In genomic region chr17:81918762-81919545, GRCh38 we compare ENCODE assay signal across 8 cellular contexts. TPM values are rescaled to one million over a fixed set of nuclear protein-coding genes. Genes with fewer than 3 reads are reported as not detected.
DNase-seq lines count a peak whose midpoint lies in the region; ATAC-seq and TF ChIP-seq lines count a peak whose summit lies in the region.

No MANE protein-coding gene starts in this region.

- H3K9me3 Mint-ChIP-seq in activated CD8-positive, alpha-beta memory T cell treated with anti-CD3 and anti-CD28 coated beads, Interleukin-2, amount 10 ng/mL, durations not matched to agents 7 days and 5 days (ENCODE audit: low read depth), result no peaks in the 10 kb centered on the region

- TF ChIP-seq EP300 in stomach (IDR thresholded peaks at IDR 0.05), result no peak

- no peak for ATAC-seq in activated CD8-positive, alpha-beta memory T cell treated with anti-CD3 and anti-CD28 coated beads, Interleukin-2, amount 10 ng/mL, durations not matched to agents 7 days and 5 days
- ATAC-seq in esophagus mucosa, result peak; percentile 75
- ATAC-seq in GM21390 (IDR thresholded peaks at IDR 0.05; ENCODE audit: unreplicated experiment), result no peak

- H3K27me3 ChIP-seq in Peyer's patch, result no peaks in the 10 kb centered on the region
- no peaks in the 10 kb centered on the region for H3K27me3 ChIP-seq in stomach

- H3K4me3 Mint-ChIP-seq in activated CD8-positive, alpha-beta memory T cell treated with anti-CD3 and anti-CD28 coated beads, Interleukin-2, amount 10 ng/mL, durations not matched to agents 7 days and 5 days, result no peak overlapping the region

- intact Hi-C loops in stomach (cut with DNase I; ENCODE audit: low total_unique reads), result no loop called here

- CTCF ChIA-PET in activated CD8-positive, alpha-beta memory T cell treated with anti-CD3 and anti-CD28 coated beads, Interleukin-2, amount 10 ng/mL, durations not matched to agents 7 days and 5 days (lab: Charles Lee), result no interaction called here

- DNase-seq in activated CD8-positive, alpha-beta memory T cell treated with anti-CD3 and anti-CD28 coated beads, Interleukin-2, amount 10 ng/mL, durations not matched to agents 7 days and 5 days, result no peak
- DNase-seq in activated CD8-positive, alpha-beta memory T cell treated with anti-CD3 and anti-CD28 coated beads, Interleukin-2, amount 50 U/mL, for 48 hours, result no peak
- DNase-seq in Peyer's patch, result peak in 2 of 3 donors; percentile 83 to 87
- DNase-seq in stomach, result peak; percentile 79
- DNase-seq in dermis blood vessel endothelial cell, result no peak
- no peak for DNase-seq in COLO829 (ENCODE audit: low spot score)

- H3K27ac Mint-ChIP-seq in activated CD8-positive, alpha-beta memory T cell treated with anti-CD3 and anti-CD28 coated beads, Interleukin-2, amount 10 ng/mL, durations not matched to agents 7 days and 5 days, result peak overlapping the region; percentile 34

- peak overlapping the region in 3 of 4 donors; percentile 83 to 97 (median 85) for H3K27ac ChIP-seq in Peyer's patch
- H3K27ac ChIP-seq in stomach, result peak overlapping the region; percentile 83 to 98 (median 88)

- peak overlapping the region in 2 of 4 donors; percentile 81 to 99 for H3K4me3 ChIP-seq in Peyer's patch
- peak overlapping the region in 1 of 4 donors; percentile 82 for H3K4me3 ChIP-seq in stomach

- peaks cover 0 to 43% (median 5%) of the 10 kb centered on the region in 3 donors for H3K36me3 ChIP-seq in Peyer's patch
- H3K36me3 ChIP-seq in stomach, result peaks cover 40 to 62% (median 51%) of the 10 kb centered on the region in 4 donors

- TF ChIP-seq CTCF in Peyer's patch (IDR thresholded peaks at IDR 0.05) (no peak), stomach (IDR thresholded peaks at IDR 0.05) (no peak)

- H3K4me1 ChIP-seq in Peyer's patch (peaks cover 6 to 62% (median 11%) of the 10 kb centered on the region in 4 donors), stomach (peaks cover 49 to 85% (median 76%) of the 10 kb centered on the region in 4 donors)

- peaks cover 22% of the 10 kb centered on the region for H3K36me3 Mint-ChIP-seq in activated CD8-positive, alpha-beta memory T cell treated with anti-CD3 and anti-CD28 coated beads, Interleukin-2, amount 10 ng/mL, durations not matched to agents 7 days and 5 days

- H3K9me3 ChIP-seq in Peyer's patch, result no peaks in the 10 kb centered on the region
- H3K9me3 ChIP-seq in stomach, result no peaks in the 10 kb centered on the region

- no peaks in the 10 kb centered on the region for H3K27me3 Mint-ChIP-seq in activated CD8-positive, alpha-beta memory T cell treated with anti-CD3 and anti-CD28 coated beads, Interleukin-2, amount 10 ng/mL, durations not matched to agents 7 days and 5 days

- peaks cover 26% of the 10 kb centered on the region for H3K4me1 Mint-ChIP-seq in activated CD8-positive, alpha-beta memory T cell treated with anti-CD3 and anti-CD28 coated beads, Interleukin-2, amount 10 ng/mL, durations not matched to agents 7 days and 5 days

- 33 to 52% (median 49%) methylated on average over 9 to 15 of the region's 15 CpGs for WGBS in stomach, 5 donors

- peak; percentile 69 to 78 for TF ChIP-seq POLR2A in Peyer's patch (IDR thresholded peaks at IDR 0.05)
- TF ChIP-seq POLR2A in stomach (IDR thresholded peaks at IDR 0.05), result no peak

RNA-seq across cellular contexts. Expression of gene SIRT7, which starts 1.0 kb away (rescaled TPM):
- total RNA-seq in activated CD8-positive, alpha-beta memory T cell treated with anti-CD3 and anti-CD28 coated beads, Interleukin-2, amount 10 ng/mL, durations not matched to agents 7 days and 5 days, result 10 to 100 TPM; 55.1 to 61.0 TPM
- total RNA-seq in Peyer's patch, result 100 to 1,000 TPM in 2 of 4 donors, 10 to 100 TPM in 2; 82.5 to 130 (median 112) TPM
- 46.2 TPM for total RNA-seq in esophagus mucosa
- 100 to 1,000 TPM in 1 of 5 donors, 10 to 100 TPM in 4; 22.8 to 128 (median 56.0) TPM for total RNA-seq in stomach
- polyA plus RNA-seq in stomach, result 10 to 100 TPM; 18.2 to 46.9 (median 44.1) TPM
- total RNA-seq in dermis blood vessel endothelial cell, result 17.3 and 21.1 TPM in 2 replicates

RNA-seq across cellular contexts. Expression of gene PCYT2, which starts 7.8 kb away (rescaled TPM):
- 10 to 100 TPM; 48.5 TPM for total RNA-seq in activated CD8-positive, alpha-beta memory T cell treated with anti-CD3 and anti-CD28 coated beads, Interleukin-2, amount 10 ng/mL, durations not matched to agents 7 days and 5 days
- total RNA-seq in Peyer's patch, result 100 to 1,000 TPM in 3 of 4 donors, 10 to 100 TPM in 1; 67.7 to 297 (median 179) TPM
- 36.7 TPM for total RNA-seq in esophagus mucosa
- total RNA-seq in stomach, result 100 to 1,000 TPM in 2 of 5 donors, 10 to 100 TPM in 3; 17.5 to 119 (median 27.2) TPM
- 10 to 100 TPM; 39.7 to 51.7 (median 42.8) TPM for polyA plus RNA-seq in stomach
- total RNA-seq in dermis blood vessel endothelial cell, result 41.0 and 80.1 TPM in 2 replicates

RNA-seq across cellular contexts. Expression of gene MAFG, which starts 8.6 kb away (rescaled TPM):
- total RNA-seq in activated CD8-positive, alpha-beta memory T cell treated with anti-CD3 and anti-CD28 coated beads, Interleukin-2, amount 10 ng/mL, durations not matched to agents 7 days and 5 days, result 10 to 100 TPM; 20.2 to 23.8 TPM
- total RNA-seq in Peyer's patch (10 to 100 TPM; 19.8 to 38.3 (median 34.4) TPM), esophagus mucosa (12.3 TPM), stomach (10 to 100 TPM in 4 of 5 donors, 1 to 10 TPM in 1; 2.3 to 30.4 (median 20.3) TPM), dermis blood vessel endothelial cell (19.7 and 22.4 TPM in 2 replicates)
- 1 to 10 TPM; 7.2 to 8.9 (median 8.1) TPM for polyA plus RNA-seq in stomach

RNA-seq across cellular contexts. Expression of gene NPB, which starts 16.9 kb away (rescaled TPM):
- under 1 TPM in 1 of 2 experiments, not detected in 1; 0.23 TPM for total RNA-seq in activated CD8-positive, alpha-beta memory T cell treated with anti-CD3 and anti-CD28 coated beads, Interleukin-2, amount 10 ng/mL, durations not matched to agents 7 days and 5 days
- total RNA-seq in Peyer's patch (1 to 10 TPM in 1 of 4 donors, under 1 TPM in 1, not detected in 2; 0.76 to 1.6 TPM), esophagus mucosa (0.24 TPM), stomach (1 to 10 TPM in 2 of 5 donors, not detected in 3; 1.4 to 2.0 TPM), dermis blood vessel endothelial cell (0.28 TPM in 1 of 2 replicates, not detected in the other)
- polyA plus RNA-seq in stomach, result under 1 TPM in 2 of 3 donors, not detected in 1; 0.83 to 0.93 TPM

RNA-seq across cellular contexts. Expression of gene PYCR1, which starts 18.1 kb away (rescaled TPM):
- 10 to 100 TPM; 27.7 to 61.7 TPM for total RNA-seq in activated CD8-positive, alpha-beta memory T cell treated with anti-CD3 and anti-CD28 coated beads, Interleukin-2, amount 10 ng/mL, durations not matched to agents 7 days and 5 days
- total RNA-seq in Peyer's patch, result 10 to 100 TPM in 3 of 4 donors, 1 to 10 TPM in 1; 2.4 to 21.5 (median 20.2) TPM
- 28.9 TPM for total RNA-seq in esophagus mucosa
- 10 to 100 TPM in 3 of 5 donors, 1 to 10 TPM in 1, not detected in 1; 8.9 to 28.8 (median 15.7) TPM for total RNA-seq in stomach
- polyA plus RNA-seq in stomach, result 10 to 100 TPM; 20.0 to 73.8 (median 47.4) TPM
- total RNA-seq in dermis blood vessel endothelial cell, result 59.4 and 97.8 TPM in 2 replicates

Comparison
In these comparisons a context has a peak if more than half of its experiments do, and no peak if none do; other contexts are left out.
1. DNase-seq: peak in Peyer's patch (2 of 3) and stomach (single experiment); none in activated CD8-positive, alpha-beta memory T cell treated with anti-CD3 and anti-CD28 coated beads, Interleukin-2, amount 10 ng/mL, durations not matched to agents 7 days and 5 days (single experiment), activated CD8-positive, alpha-beta memory T cell treated with anti-CD3 and anti-CD28 coated beads, Interleukin-2, amount 50 U/mL, for 48 hours (single experiment), dermis blood vessel endothelial cell (single experiment) and COLO829 (single experiment).
2. POLR2A ChIP-seq: peak in Peyer's patch (2 of 2); none in stomach (0 of 4).